ENCODE assay signal across 1 cellular context in genomic region chr16:634996-635395, GRCh38.
TF ChIP-seq lines count a peak whose summit lies in the region.

No MANE protein-coding gene starts in this region.

TF ChIP-seq in neural cell, 6 proteins besides CTCF, POLR2A, EP300 and RAD21:
- no peak for TF ChIP-seq REST (IDR thresholded peaks at IDR 0.05; ENCODE audit: borderline replicate concordance)
- TF ChIP-seq MXI1 (conservative IDR thresholded peaks at IDR 0.05; ENCODE audit: poor library complexity, severe bottlenecking) = no peak
- no peak for TF ChIP-seq POLR2AphosphoS5 (IDR thresholded peaks at IDR 0.05)
- TF ChIP-seq SMC3 (conservative IDR thresholded peaks at IDR 0.05; ENCODE audit: poor library complexity) = no peak
- no peak for TF ChIP-seq TAF1 (IDR thresholded peaks at IDR 0.05; ENCODE audit: low read depth)
- no peak for TF ChIP-seq EZH2 (IDR thresholded peaks at IDR 0.05; ENCODE audit: borderline replicate concordance, insufficient read depth, low read length, poor library complexity, severe bottlenecking)
TF ChIP-seq in neural cell: peak in this region for 0.
